Comparison of ENCODE assay signal across 8 cellular contexts in genomic region chr3:50256978-50257890, GRCh38. TPM values are rescaled to one million over a fixed set of nuclear protein-coding genes. Genes with fewer than 3 reads are reported as not detected.
DNase-seq lines count a peak whose midpoint lies in the region; ATAC-seq and TF ChIP-seq lines count a peak whose summit lies in the region.

No MANE protein-coding gene starts in this region.

- peaks cover 18% of the 10 kb centered on the region for H3K4me1 Mint-ChIP-seq in mesothelial cell of epicardium

- peak; percentile 70 for TF ChIP-seq CTCF in astrocyte of the spinal cord (IDR thresholded peaks at IDR 0.05; ENCODE audit: low read depth, low read length)
- TF ChIP-seq CTCF in mesothelial cell of epicardium (IDR thresholded peaks at IDR 0.05; ENCODE audit: unreplicated experiment) = peak; percentile 34

- peak overlapping the region; percentile 76 for H3K27ac Mint-ChIP-seq in mesothelial cell of epicardium

- in situ Hi-C loops in KBM-7 (cut with MboI; ENCODE audit: low pct_unique_long_range_greater_than_20kb, low sequenced_read_pairs) = no loop called here
- in situ Hi-C loops in astrocyte of the spinal cord (cut with HindIII; ENCODE audit: low sequenced_read_pairs) = no loop called here

- ATAC-seq in GM19463 (IDR thresholded peaks at IDR 0.05; ENCODE audit: unreplicated experiment) (no peak), HG03175 (IDR thresholded peaks at IDR 0.05; ENCODE audit: unreplicated experiment) (no peak), GM21526 (IDR thresholded peaks at IDR 0.05; ENCODE audit: low FRiP score, unreplicated experiment) (no peak)

- no peaks in the 10 kb centered on the region for H3K9me3 Mint-ChIP-seq in mesothelial cell of epicardium

- H3K36me3 Mint-ChIP-seq in mesothelial cell of epicardium = peaks cover 13% of the 10 kb centered on the region

- H3K4me3 ChIP-seq in astrocyte of the spinal cord (ENCODE audit: low read depth, low read length) = no peak overlapping the region

- no peak overlapping the region for H3K4me3 Mint-ChIP-seq in mesothelial cell of epicardium

- DNase-seq in DMS 273 (lab: John Stamatoyannopoulos, UW; ENCODE audit: unreplicated experiment) (peak; percentile 25), DMS 273 treated with DMSO at 0.1 percent for 48 hours (lab: John Stamatoyannopoulos, UW) (no peak), KBM-7 (peak; percentile 41), astrocyte of the spinal cord (ENCODE audit: low read depth, low spot score) (peak; percentile 50), mesothelial cell of epicardium (ENCODE audit: low spot score in 2 of 2, unreplicated experiment in 2 of 2) (no peak)

- no peaks in the 10 kb centered on the region for H3K27me3 Mint-ChIP-seq in mesothelial cell of epicardium (ENCODE audit: low read depth)

RNA-seq across cellular contexts. Expression of gene SEMA3B, which starts 11.7 kb away (rescaled TPM):
- total RNA-seq in mesothelial cell of epicardium = 166 to 179 TPM (median 177 TPM) in 3 replicates

RNA-seq across cellular contexts. Expression of gene GNAI2, which starts 21.2 kb away (rescaled TPM):
- total RNA-seq in mesothelial cell of epicardium = 155 to 159 TPM (median 156 TPM) in 3 replicates

RNA-seq across cellular contexts. Expression of gene LSMEM2, which starts 21.7 kb away (rescaled TPM):
- total RNA-seq in mesothelial cell of epicardium = 0.38 to 0.51 TPM (median 0.50 TPM) in 3 replicates

RNA-seq across cellular contexts. Expression of gene IFRD2, which starts 35.0 kb away (rescaled TPM):
- total RNA-seq in mesothelial cell of epicardium = 40.2 to 47.3 TPM (median 46.9 TPM) in 3 replicates

RNA-seq across cellular contexts. Expression of gene HYAL3, which starts 42.0 kb away (rescaled TPM):
- total RNA-seq in mesothelial cell of epicardium = 2.9 to 3.0 TPM (median 2.9 TPM) in 3 replicates

Comparison
In these comparisons a context has a peak if more than half of its experiments do, and no peak if none do; other contexts are left out.
1. DNase-seq: peak in DMS 273 (single experiment), KBM-7 (single experiment) and astrocyte of the spinal cord (single experiment); none in DMS 273 treated with DMSO at 0.1 percent for 48 hours (single experiment) and mesothelial cell of epicardium (0 of 2).